Comparison of ENCODE assay signal across 9 cellular contexts in the genomic region with DNA sequence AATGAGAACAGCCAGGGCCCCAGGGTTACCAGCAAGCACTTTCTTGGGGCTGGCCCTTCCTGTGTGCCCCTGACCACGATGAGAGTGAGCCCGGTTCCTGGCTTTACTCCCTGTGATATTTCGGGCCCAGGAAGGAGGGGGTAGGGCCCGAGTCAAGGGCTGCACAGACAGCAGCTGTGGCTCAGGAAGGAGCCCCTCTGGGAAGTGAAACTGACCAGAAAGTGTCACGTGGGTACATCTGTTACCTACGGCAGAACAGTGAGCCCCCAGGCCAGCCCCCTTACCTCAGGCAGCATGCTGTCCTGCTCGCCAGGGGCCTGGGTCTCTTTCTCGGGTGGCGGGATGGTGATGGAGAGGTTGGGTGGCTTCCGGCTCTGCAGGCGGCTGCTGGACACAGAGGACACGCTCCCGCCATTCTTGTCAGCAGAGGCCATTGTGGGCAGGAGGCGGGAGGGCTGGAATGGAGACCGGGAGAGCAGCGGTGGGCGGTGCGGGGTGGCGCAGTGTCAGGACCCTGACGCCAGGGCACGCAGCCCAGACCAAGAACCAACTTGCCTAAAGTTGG. TPM values are rescaled to one million over a fixed set of nuclear protein-coding genes. Genes with fewer than 3 reads are reported as not detected.
DNase-seq lines count a peak whose midpoint lies in the region; ATAC-seq and TF ChIP-seq lines count a peak whose summit lies in the region.
"Had no signal": no experiment of that assay in that cellular context is flagged by ENCODE, and none has a peak within 500 bp of the region (broad histone marks: within the 10 kb centered on the region; RNA-seq: fewer than 3 reads in every experiment).

No MANE protein-coding gene starts in this region.

- intact Hi-C loops in Right ventricle myocardium superior (cut with DNase I) = no loop called here
- intact Hi-C loops in activated CD4-positive, alpha-beta T cell treated with anti-CD3 and anti-CD28 coated beads for 36 hours (cut with DNase I, micrococcal nuclease) = no loop called here

- TF ChIP-seq CTCF in right atrium auricular region (IDR thresholded peaks at IDR 0.05) = no peak
- no peak for TF ChIP-seq CTCF in upper lobe of left lung (IDR thresholded peaks at IDR 0.05)

- H3K4me3 Mint-ChIP-seq in activated CD4-positive, alpha-beta T cell treated with anti-CD3 and anti-CD28 coated beads for 36 hours = no peak overlapping the region

- H3K9me3 ChIP-seq in right atrium auricular region (no peaks in the 10 kb centered on the region), upper lobe of left lung (no peaks in the 10 kb centered on the region)

- H3K4me1 Mint-ChIP-seq in activated CD4-positive, alpha-beta T cell treated with anti-CD3 and anti-CD28 coated beads for 36 hours = no peaks in the 10 kb centered on the region

- TF ChIP-seq EP300 in upper lobe of left lung (IDR thresholded peaks at IDR 0.05) = no peak

- peaks cover 9% of the 10 kb centered on the region for H3K36me3 Mint-ChIP-seq in activated CD4-positive, alpha-beta T cell treated with anti-CD3 and anti-CD28 coated beads for 36 hours (ENCODE audit: low read depth)

- CTCF ChIA-PET in activated CD4-positive, alpha-beta T cell treated with anti-CD3 and anti-CD28 coated beads for 36 hours (lab: Charles Lee) = no interaction called here

- H3K27ac Mint-ChIP-seq in activated CD4-positive, alpha-beta T cell treated with anti-CD3 and anti-CD28 coated beads for 36 hours = no peak overlapping the region

- 72 to 78% methylated on average over 16 to 21 of the region's 21 CpGs for WGBS in upper lobe of left lung, 2 donors

- no peaks in the 10 kb centered on the region for H3K27me3 Mint-ChIP-seq in activated CD4-positive, alpha-beta T cell treated with anti-CD3 and anti-CD28 coated beads for 36 hours
- H3K27me3 Mint-ChIP-seq: stimulated activated naive CD8-positive, alpha-beta T cell treated with anti-CD3 and anti-CD28 coated beads, Interleukin-15, Interleukin-2, amounts not matched to agents 100 ng/mL and 50 ng/mL, for 24 hours had no signal

- TF ChIP-seq POLR2A in upper lobe of left lung (IDR thresholded peaks at IDR 0.05) = no peak

- peak overlapping the region in 1 of 2 donors; percentile 16 for H3K27ac ChIP-seq in right atrium auricular region
- H3K27ac ChIP-seq in upper lobe of left lung = peak overlapping the region in 3 of 4 donors; percentile 1 to 61 (median 51)

- DNase-seq in Right ventricle myocardium superior (no peak), right atrium auricular region (ENCODE audit: low spot score) (no peak), globus pallidus (ENCODE audit: low spot score) (peak; percentile 60), upper lobe of left lung (peak in 1 of 2 donors; percentile 79), EL (no peak)
- no peak for DNase-seq in activated CD4-positive, alpha-beta T cell treated with anti-CD3 and anti-CD28 coated beads for 36 hours

- no peaks in the 10 kb centered on the region for H3K9me3 Mint-ChIP-seq in activated CD4-positive, alpha-beta T cell treated with anti-CD3 and anti-CD28 coated beads for 36 hours (ENCODE audit: low read depth)
- H3K9me3 Mint-ChIP-seq: stimulated activated naive CD8-positive, alpha-beta T cell treated with anti-CD3 and anti-CD28 coated beads, Interleukin-15, Interleukin-2, amounts not matched to agents 100 ng/mL and 50 ng/mL, for 24 hours had no signal

- no peaks in the 10 kb centered on the region for H3K36me3 ChIP-seq in right atrium auricular region
- peaks cover 0 to 36% (median 29%) of the 10 kb centered on the region in 4 donors for H3K36me3 ChIP-seq in upper lobe of left lung

- H3K27me3 ChIP-seq in right atrium auricular region (no peaks in the 10 kb centered on the region), upper lobe of left lung (no peaks in the 10 kb centered on the region)

- H3K4me3 ChIP-seq in right atrium auricular region (no peak overlapping the region), upper lobe of left lung (no peak overlapping the region)

- POLR2A ChIA-PET in activated CD4-positive, alpha-beta T cell treated with anti-CD3 and anti-CD28 coated beads for 36 hours (lab: Charles Lee) = no interaction called here

- H3K4me1 ChIP-seq in right atrium auricular region (peaks cover 0 to 27% of the 10 kb centered on the region in 2 donors), upper lobe of left lung (peaks cover 2 to 21% (median 9%) of the 10 kb centered on the region in 4 donors)

- ATAC-seq in Right ventricle myocardium superior (ENCODE audit: poor library complexity) (peak; percentile 39), HG03457 (IDR thresholded peaks at IDR 0.05; ENCODE audit: unreplicated experiment) (peak; percentile 51), upper lobe of left lung (ENCODE audit: low FRiP score in 2 of 2) (no peak), HG03469 (IDR thresholded peaks at IDR 0.05; ENCODE audit: unreplicated experiment) (no peak)
- no peak for ATAC-seq in activated CD4-positive, alpha-beta T cell treated with anti-CD3 and anti-CD28 coated beads for 36 hours

RNA-seq across cellular contexts. Expression of a gene that starts 13.8 kb away (rescaled TPM):
- total RNA-seq in Right ventricle myocardium superior (not detected), right atrium auricular region (not detected), upper lobe of left lung (not detected)
- under 1 TPM in 1 of 2 experiments, not detected in 1; 0.16 TPM for total RNA-seq in activated CD4-positive, alpha-beta T cell treated with anti-CD3 and anti-CD28 coated beads for 36 hours

RNA-seq across cellular contexts. Expression of a gene that starts 20.1 kb away (rescaled TPM):
- total RNA-seq in Right ventricle myocardium superior (15.4 TPM), right atrium auricular region (10 to 100 TPM; 13.6 to 14.8 TPM), upper lobe of left lung (100 to 1,000 TPM in 2 of 6 donors, 10 to 100 TPM in 4; 34.3 to 137 (median 47.6) TPM)
- 10 to 100 TPM; 23.9 to 28.4 TPM for total RNA-seq in activated CD4-positive, alpha-beta T cell treated with anti-CD3 and anti-CD28 coated beads for 36 hours

RNA-seq across cellular contexts. Expression of a gene that starts 28.2 kb away (rescaled TPM):
- 35.9 TPM for total RNA-seq in Right ventricle myocardium superior
- total RNA-seq in right atrium auricular region = 10 to 100 TPM; 19.5 to 21.8 TPM
- total RNA-seq in upper lobe of left lung = 10 to 100 TPM; 20.5 to 55.5 (median 27.7) TPM
- total RNA-seq in activated CD4-positive, alpha-beta T cell treated with anti-CD3 and anti-CD28 coated beads for 36 hours = 10 to 100 TPM; 28.1 to 30.7 TPM

RNA-seq across cellular contexts. Expression of a gene that starts 56.3 kb away (rescaled TPM):
- total RNA-seq in Right ventricle myocardium superior = 34.2 TPM
- total RNA-seq in right atrium auricular region = 10 to 100 TPM; 23.0 to 48.7 TPM
- 10 to 100 TPM in 5 of 6 donors, 1 to 10 TPM in 1; 6.4 to 33.9 (median 16.6) TPM for total RNA-seq in upper lobe of left lung
- not detected for total RNA-seq in activated CD4-positive, alpha-beta T cell treated with anti-CD3 and anti-CD28 coated beads for 36 hours

RNA-seq across cellular contexts. Expression of a gene that starts 58.7 kb away (rescaled TPM):
- total RNA-seq in Right ventricle myocardium superior (4.0 TPM), right atrium auricular region (1 to 10 TPM; 2.1 to 3.5 TPM), upper lobe of left lung (10 to 100 TPM in 1 of 6 donors, 1 to 10 TPM in 4, not detected in 1; 3.0 to 13.9 (median 7.2) TPM)
- total RNA-seq in activated CD4-positive, alpha-beta T cell treated with anti-CD3 and anti-CD28 coated beads for 36 hours = not detected

Comparison
In these comparisons a context has a peak if more than half of its experiments do, and no peak if none do; other contexts are left out.
1. ATAC-seq: peak in Right ventricle myocardium superior (single experiment) and HG03457 (single experiment); none in upper lobe of left lung (0 of 2), HG03469 (single experiment) and activated CD4-positive, alpha-beta T cell treated with anti-CD3 and anti-CD28 coated beads for 36 hours (single experiment).